ENCODE assay signal across 8 cellular contexts in the genomic region with DNA sequence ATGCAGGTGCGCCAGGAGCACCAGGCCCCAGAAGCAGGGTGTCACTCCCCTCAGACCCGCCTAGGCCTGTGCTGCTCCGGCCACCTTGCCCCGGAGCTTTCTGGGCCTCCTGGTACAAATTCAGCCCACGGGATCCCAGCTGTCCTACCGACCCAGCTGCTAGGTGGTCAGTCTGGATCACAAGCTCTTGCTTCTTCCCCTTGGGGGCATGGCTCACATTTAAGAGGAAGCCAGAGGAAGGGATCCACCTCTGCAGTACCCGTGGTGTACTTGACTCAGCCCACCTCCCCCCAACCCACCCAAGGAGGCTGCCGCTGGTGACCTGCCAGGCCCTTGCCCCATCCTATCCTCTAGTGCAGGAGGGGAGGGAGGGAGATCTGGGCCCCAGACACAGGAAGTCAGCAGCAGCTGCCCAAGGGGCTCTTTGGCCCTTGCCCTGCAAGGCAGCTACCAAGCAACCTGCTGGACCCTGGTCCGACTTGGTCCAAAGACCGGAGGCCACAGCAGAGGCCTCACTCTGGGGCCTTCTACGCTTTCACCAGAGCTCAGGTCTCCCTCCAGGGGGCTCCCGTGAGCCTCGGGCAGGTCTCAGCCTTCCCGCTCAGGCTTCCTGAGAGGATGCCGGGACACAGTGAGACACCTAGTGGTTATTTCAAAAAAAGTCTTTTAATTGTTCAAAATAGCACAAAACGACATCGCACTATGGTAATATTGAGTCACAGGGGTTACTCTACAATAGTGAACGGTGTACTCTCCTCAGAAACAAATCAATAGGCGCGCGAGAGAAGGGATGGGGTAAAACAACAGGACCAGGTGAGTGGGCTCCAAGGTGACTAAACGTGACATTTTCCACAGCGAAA. TPM values are rescaled to one million over a fixed set of nuclear protein-coding genes. Genes with fewer than 3 reads are reported as not detected.
DNase-seq lines count a peak whose midpoint lies in the region; ATAC-seq lines count a peak whose summit lies in the region.

No MANE protein-coding gene starts in this region.

- H3K4me3 Mint-ChIP-seq in T-cell = peak overlapping the region in 1 of 3 donors; percentile 52

- no peaks in the 10 kb centered on the region for H3K9me3 ChIP-seq in adipocyte (ENCODE audit: control insufficient read depth, low read length)

- POLR2A ChIA-PET in T-cell (lab: Charles Lee) = no interaction called here

- peaks cover 44% of the 10 kb centered on the region for H3K36me3 ChIP-seq in adipocyte (ENCODE audit: control insufficient read depth, insufficient read depth, low read length, severe bottlenecking)

- DNase-seq in GM03348 (ENCODE audit: low spot score) (peak; percentile 82), NCI-H146 (lab: John Stamatoyannopoulos, UW) (peak; percentile 73), T-cell (peak; percentile 49 to 83 (median 70)), adipocyte (ENCODE audit: low read depth) (peak; percentile 83), cardiac septum (ENCODE audit: low spot score) (peak; percentile 89), retina (peak; percentile 66)

- H3K27ac Mint-ChIP-seq in T-cell = peak overlapping the region; percentile 71 to 90

- peak; percentile 68 for ATAC-seq in HG02642 (IDR thresholded peaks at IDR 0.05; ENCODE audit: poor library complexity, unreplicated experiment)
- ATAC-seq in T-cell (replicated peaks in 1 of 4) = peak; percentile 79 to 85 (median 82)
- no peak for ATAC-seq in GM21367 (IDR thresholded peaks at IDR 0.05; ENCODE audit: unreplicated experiment)

- intact Hi-C loops in cardiac septum (cut with DNase I) = no loop called here

- no peaks in the 10 kb centered on the region for H3K27me3 Mint-ChIP-seq in T-cell

- H3K36me3 Mint-ChIP-seq in T-cell = peaks cover 6% of the 10 kb centered on the region

- no peak overlapping the region for H3K4me3 ChIP-seq in adipocyte (ENCODE audit: low read length)

- CTCF ChIA-PET in T-cell (lab: Charles Lee) = interaction anchor here (0.5 to 3.6 kb wide), 18 partner anchors 9 to 281 kb away, joined by 3 to 36 read pairs (median 4); a partner anchor contains a TSS

- H3K9me3 Mint-ChIP-seq in T-cell = no peaks in the 10 kb centered on the region

- no peaks in the 10 kb centered on the region for H3K4me1 ChIP-seq in adipocyte (ENCODE audit: control insufficient read depth, insufficient read depth, low read length)

- peaks cover 19 to 23% (median 20%) of the 10 kb centered on the region in 3 donors for H3K4me1 Mint-ChIP-seq in T-cell

- H3K27me3 ChIP-seq in adipocyte (replicated peaks; ENCODE audit: control insufficient read depth, insufficient read depth, low read length) = peaks cover 8% of the 10 kb centered on the region

- no peak overlapping the region for H3K9ac ChIP-seq in adipocyte (ENCODE audit: low read length)

RNA-seq across cellular contexts. Expression of a gene that starts 2.7 kb away (rescaled TPM):
- total RNA-seq in T-cell (10 to 100 TPM; 10.2 to 23.5 (median 19.5) TPM), cardiac septum (8.6 TPM)

RNA-seq across cellular contexts. Expression of a gene that starts 12.3 kb away (rescaled TPM):
- 10 to 100 TPM; 53.3 to 98.2 (median 80.0) TPM for total RNA-seq in T-cell
- 87.2 TPM for total RNA-seq in cardiac septum

RNA-seq across cellular contexts. Expression of a gene that starts 21.1 kb away (rescaled TPM):
- total RNA-seq in T-cell (100 to 1,000 TPM; 420 to 485 (median 468) TPM), cardiac septum (22.9 TPM)

RNA-seq across cellular contexts. Expression of a gene that starts 24.5 kb away (rescaled TPM):
- total RNA-seq in T-cell = 10 to 100 TPM; 67.1 to 73.4 (median 69.2) TPM
- 39.5 TPM for total RNA-seq in cardiac septum

RNA-seq across cellular contexts. Expression of a gene that starts 25.4 kb away (rescaled TPM):
- total RNA-seq in T-cell (10 to 100 TPM in 3 of 5 donors, 1 to 10 TPM in 2; 4.0 to 16.9 (median 14.1) TPM), cardiac septum (10.6 TPM)

Comparison
In these comparisons a context has a peak if more than half of its experiments do, and no peak if none do; other contexts are left out.
1. RNA of a gene that starts 21.1 kb away (total RNA-seq): 420 to 485 TPM in T-cell; 22.9 TPM in cardiac septum (single experiment); every median in the first group is over 10 times any median in the second.
2. Peak in every context shown above with its lines, with median percentiles within 50 percentile points of each other: DNase-seq.